Comparison of ENCODE assay signal across 1 cellular context in genomic region chr3:53077476-53078220, GRCh38.
TF ChIP-seq lines count a peak whose summit lies in the region.

No MANE protein-coding gene starts in this region.

TF ChIP-seq in WTC11, 78 proteins besides CTCF, POLR2A, EP300 and RAD21 (continued from another document):
- TF ChIP-seq ATF2 (CRISPR knock-in tag; IDR thresholded peaks at IDR 0.05; ENCODE audit: borderline replicate concordance, low read depth) (no peak), RELA (CRISPR knock-in tag; IDR thresholded peaks at IDR 0.05; ENCODE audit: borderline replicate concordance) (no peak), STAT6 (CRISPR knock-in tag; conservative IDR thresholded peaks at IDR 0.05; ENCODE audit: low read depth) (no peak), ZNF416 (CRISPR knock-in tag; IDR thresholded peaks at IDR 0.05) (no peak), JAZF1 (CRISPR knock-in tag; IDR thresholded peaks at IDR 0.05) (no peak)
